In genomic region chr19:36876993-36877938, GRCh38 we compare ENCODE assay signal across 2 cellular contexts.
TF ChIP-seq lines count a peak whose summit lies in the region.

No MANE protein-coding gene starts in this region.

TF ChIP-seq in GM23338, 12 proteins besides CTCF, POLR2A, EP300 and RAD21:
- TF ChIP-seq JUNB (IDR thresholded peaks at IDR 0.05; ENCODE audit: unreplicated experiment) (no peak), EZH2phosphoT487 (IDR thresholded peaks at IDR 0.05; ENCODE audit: unreplicated experiment) (no peak), ZNF114 (CRISPR knock-in tag; IDR thresholded peaks at IDR 0.05) (no peak), REST (IDR thresholded peaks at IDR 0.05; ENCODE audit: unreplicated experiment) (no peak), STAT1 (IDR thresholded peaks at IDR 0.05; ENCODE audit: unreplicated experiment) (no peak), CREB1 (CRISPR knock-in tag; IDR thresholded peaks at IDR 0.05; ENCODE audit: low read depth) (no peak), POLR2AphosphoS5 (IDR thresholded peaks at IDR 0.05; ENCODE audit: low read depth) (no peak), EZH2 (IDR thresholded peaks at IDR 0.05; ENCODE audit: low read depth, unreplicated experiment) (no peak), ZNF462 (CRISPR knock-in tag; IDR thresholded peaks at IDR 0.05) (no peak), ZNF331 (CRISPR knock-in tag; IDR thresholded peaks at IDR 0.05; ENCODE audit: low read depth) (no peak), NANOG (IDR thresholded peaks at IDR 0.05; ENCODE audit: borderline replicate concordance) (no peak), ETS1 (IDR thresholded peaks at IDR 0.05) (no peak)

TF ChIP-seq in K562, 482 proteins besides CTCF, POLR2A, EP300 and RAD21:
- no peak for TF ChIP-seq MAFF (IDR thresholded peaks at IDR 0.05; ENCODE audit: low read length)
- TF ChIP-seq ZNF274 (IDR thresholded peaks at IDR 0.05; ENCODE audit: borderline replicate concordance, low read depth, low read length), result peak; percentile 78
- no peak for TF ChIP-seq C11orf30 (IDR thresholded peaks at IDR 0.05; ENCODE audit: low read depth)
